ENCODE assay signal across 1 cellular context in genomic region chr2:10278029-10278762, GRCh38.
TF ChIP-seq lines count a peak whose summit lies in the region.

No MANE protein-coding gene starts in this region.

TF ChIP-seq in HepG2, 621 proteins besides CTCF, POLR2A, EP300 and RAD21 (continued from another document and continues in another):
- TF ChIP-seq, protein P1, sequence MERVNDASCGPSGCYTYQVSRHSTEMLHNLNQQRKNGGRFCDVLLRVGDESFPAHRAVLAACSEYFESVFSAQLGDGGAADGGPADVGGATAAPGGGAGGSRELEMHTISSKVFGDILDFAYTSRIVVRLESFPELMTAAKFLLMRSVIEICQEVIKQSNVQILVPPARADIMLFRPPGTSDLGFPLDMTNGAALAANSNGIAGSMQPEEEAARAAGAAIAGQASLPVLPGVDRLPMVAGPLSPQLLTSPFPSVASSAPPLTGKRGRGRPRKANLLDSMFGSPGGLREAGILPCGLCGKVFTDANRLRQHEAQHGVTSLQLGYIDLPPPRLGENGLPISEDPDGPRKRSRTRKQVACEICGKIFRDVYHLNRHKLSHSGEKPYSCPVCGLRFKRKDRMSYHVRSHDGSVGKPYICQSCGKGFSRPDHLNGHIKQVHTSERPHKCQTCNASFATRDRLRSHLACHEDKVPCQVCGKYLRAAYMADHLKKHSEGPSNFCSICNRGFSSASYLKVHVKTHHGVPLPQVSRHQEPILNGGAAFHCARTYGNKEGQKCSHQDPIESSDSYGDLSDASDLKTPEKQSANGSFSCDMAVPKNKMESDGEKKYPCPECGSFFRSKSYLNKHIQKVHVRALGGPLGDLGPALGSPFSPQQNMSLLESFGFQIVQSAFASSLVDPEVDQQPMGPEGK (CRISPR knock-in tag; IDR thresholded peaks at IDR 0.05), result peak; percentile 77
- peak; percentile 93; the same call in 1 of the 2 replicates for TF ChIP-seq SNAPC2 (CRISPR knock-in tag; IDR thresholded peaks at IDR 0.05)
- TF ChIP-seq THAP9 (CRISPR knock-in tag; IDR thresholded peaks at IDR 0.05; ENCODE audit: borderline replicate concordance), result no peak; the same call in 1 of the 2 replicates
- TF ChIP-seq ZNF264 (CRISPR knock-in tag; IDR thresholded peaks at IDR 0.05), result 0 out of 2 replicates have a peak, but pooled peaks have one; percentile 45
- TF ChIP-seq PITX1 (CRISPR knock-in tag; IDR thresholded peaks at IDR 0.05), result peak; percentile 36
- TF ChIP-seq SMAD9 (CRISPR knock-in tag; IDR thresholded peaks at IDR 0.05), result no peak
- no peak for TF ChIP-seq TEAD3 (CRISPR knock-in tag; optimal IDR thresholded peaks at IDR 0.05; ENCODE audit: borderline replicate concordance)
- TF ChIP-seq ZFP1 (CRISPR knock-in tag; IDR thresholded peaks at IDR 0.05), result no peak; the same call in none of the 2 replicates
- no peak for TF ChIP-seq CAMTA2 (CRISPR knock-in tag; IDR thresholded peaks at IDR 0.05; ENCODE audit: borderline replicate concordance)
- peak; percentile 38 for TF ChIP-seq MED8 (CRISPR knock-in tag; IDR thresholded peaks at IDR 0.05; ENCODE audit: insufficient replicate concordance)
- no peak for TF ChIP-seq FIP1L1 (IDR thresholded peaks at IDR 0.05; ENCODE audit: borderline replicate concordance, insufficient read depth, low read depth, low read length)
- no peak; the same call in 1 of the 2 replicates for TF ChIP-seq JUND (CRISPR knock-in tag; IDR thresholded peaks at IDR 0.05)
- TF ChIP-seq KDM2A (CRISPR knock-in tag; IDR thresholded peaks at IDR 0.05; ENCODE audit: borderline replicate concordance, low read depth), result no peak
- no peak for TF ChIP-seq ZNF577 (CRISPR knock-in tag; IDR thresholded peaks at IDR 0.05; ENCODE audit: borderline replicate concordance, low read depth)
- peak; percentile 65 for TF ChIP-seq ZSCAN25 (CRISPR knock-in tag; IDR thresholded peaks at IDR 0.05)
- no peak for TF ChIP-seq MLLT10 (CRISPR knock-in tag; IDR thresholded peaks at IDR 0.05)
- no peak; the same call in 1 of the 2 replicates for TF ChIP-seq KLF12 (CRISPR knock-in tag; IDR thresholded peaks at IDR 0.05; ENCODE audit: borderline replicate concordance)
- TF ChIP-seq KAT8 (CRISPR knock-in tag; IDR thresholded peaks at IDR 0.05), result peak; percentile 74; the same call in 1 of the 2 replicates
- TF ChIP-seq ATM (IDR thresholded peaks at IDR 0.05; ENCODE audit: borderline replicate concordance), result no peak
- no peak for TF ChIP-seq MTF1 (CRISPR knock-in tag; IDR thresholded peaks at IDR 0.05)
- TF ChIP-seq GMEB1 (CRISPR knock-in tag; IDR thresholded peaks at IDR 0.05; ENCODE audit: borderline replicate concordance), result no peak
- TF ChIP-seq, protein P2, sequence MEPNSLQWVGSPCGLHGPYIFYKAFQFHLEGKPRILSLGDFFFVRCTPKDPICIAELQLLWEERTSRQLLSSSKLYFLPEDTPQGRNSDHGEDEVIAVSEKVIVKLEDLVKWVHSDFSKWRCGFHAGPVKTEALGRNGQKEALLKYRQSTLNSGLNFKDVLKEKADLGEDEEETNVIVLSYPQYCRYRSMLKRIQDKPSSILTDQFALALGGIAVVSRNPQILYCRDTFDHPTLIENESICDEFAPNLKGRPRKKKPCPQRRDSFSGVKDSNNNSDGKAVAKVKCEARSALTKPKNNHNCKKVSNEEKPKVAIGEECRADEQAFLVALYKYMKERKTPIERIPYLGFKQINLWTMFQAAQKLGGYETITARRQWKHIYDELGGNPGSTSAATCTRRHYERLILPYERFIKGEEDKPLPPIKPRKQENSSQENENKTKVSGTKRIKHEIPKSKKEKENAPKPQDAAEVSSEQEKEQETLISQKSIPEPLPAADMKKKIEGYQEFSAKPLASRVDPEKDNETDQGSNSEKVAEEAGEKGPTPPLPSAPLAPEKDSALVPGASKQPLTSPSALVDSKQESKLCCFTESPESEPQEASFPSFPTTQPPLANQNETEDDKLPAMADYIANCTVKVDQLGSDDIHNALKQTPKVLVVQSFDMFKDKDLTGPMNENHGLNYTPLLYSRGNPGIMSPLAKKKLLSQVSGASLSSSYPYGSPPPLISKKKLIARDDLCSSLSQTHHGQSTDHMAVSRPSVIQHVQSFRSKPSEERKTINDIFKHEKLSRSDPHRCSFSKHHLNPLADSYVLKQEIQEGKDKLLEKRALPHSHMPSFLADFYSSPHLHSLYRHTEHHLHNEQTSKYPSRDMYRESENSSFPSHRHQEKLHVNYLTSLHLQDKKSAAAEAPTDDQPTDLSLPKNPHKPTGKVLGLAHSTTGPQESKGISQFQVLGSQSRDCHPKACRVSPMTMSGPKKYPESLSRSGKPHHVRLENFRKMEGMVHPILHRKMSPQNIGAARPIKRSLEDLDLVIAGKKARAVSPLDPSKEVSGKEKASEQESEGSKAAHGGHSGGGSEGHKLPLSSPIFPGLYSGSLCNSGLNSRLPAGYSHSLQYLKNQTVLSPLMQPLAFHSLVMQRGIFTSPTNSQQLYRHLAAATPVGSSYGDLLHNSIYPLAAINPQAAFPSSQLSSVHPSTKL (CRISPR knock-in tag; IDR thresholded peaks at IDR 0.05), result peak; percentile 51
- TF ChIP-seq IRX3 (CRISPR knock-in tag; IDR thresholded peaks at IDR 0.05; ENCODE audit: borderline replicate concordance, low read depth), result peak; percentile 36; the same call in 1 of the 2 replicates
- 0 out of 2 replicates have a peak, but pooled peaks have one; percentile 39 for TF ChIP-seq ZBTB2 (CRISPR knock-in tag; IDR thresholded peaks at IDR 0.05; ENCODE audit: low read depth)
- TF ChIP-seq, protein P3, sequence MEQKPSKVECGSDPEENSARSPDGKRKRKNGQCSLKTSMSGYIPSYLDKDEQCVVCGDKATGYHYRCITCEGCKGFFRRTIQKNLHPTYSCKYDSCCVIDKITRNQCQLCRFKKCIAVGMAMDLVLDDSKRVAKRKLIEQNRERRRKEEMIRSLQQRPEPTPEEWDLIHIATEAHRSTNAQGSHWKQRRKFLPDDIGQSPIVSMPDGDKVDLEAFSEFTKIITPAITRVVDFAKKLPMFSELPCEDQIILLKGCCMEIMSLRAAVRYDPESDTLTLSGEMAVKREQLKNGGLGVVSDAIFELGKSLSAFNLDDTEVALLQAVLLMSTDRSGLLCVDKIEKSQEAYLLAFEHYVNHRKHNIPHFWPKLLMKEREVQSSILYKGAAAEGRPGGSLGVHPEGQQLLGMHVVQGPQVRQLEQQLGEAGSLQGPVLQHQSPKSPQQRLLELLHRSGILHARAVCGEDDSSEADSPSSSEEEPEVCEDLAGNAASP (CRISPR knock-in tag; IDR thresholded peaks at IDR 0.05; ENCODE audit: borderline replicate concordance), result no peak
- TF ChIP-seq SRSF4 (IDR thresholded peaks at IDR 0.05; ENCODE audit: low read depth, low read length, poor library complexity, severe bottlenecking), result no peak
- TF ChIP-seq ATRX (CRISPR knock-in tag; IDR thresholded peaks at IDR 0.05; ENCODE audit: borderline replicate concordance), result no peak
- peak; percentile 21; the same call in 1 of the 2 replicates for TF ChIP-seq FLYWCH1 (CRISPR knock-in tag; IDR thresholded peaks at IDR 0.05)
- no peak for TF ChIP-seq TP53 (CRISPR knock-in tag; conservative IDR thresholded peaks at IDR 0.05)
- TF ChIP-seq GPBP1L1 (CRISPR knock-in tag; IDR thresholded peaks at IDR 0.05), result no peak
- no peak for TF ChIP-seq ZFP36L1 (CRISPR knock-in tag; IDR thresholded peaks at IDR 0.05)
- no peak for TF ChIP-seq JARID2 (CRISPR knock-in tag; IDR thresholded peaks at IDR 0.05; ENCODE audit: insufficient replicate concordance)
- no peak for TF ChIP-seq FOXO1 (CRISPR knock-in tag; IDR thresholded peaks at IDR 0.05)
- no peak for TF ChIP-seq RFXANK (CRISPR knock-in tag; IDR thresholded peaks at IDR 0.05)
- no peak for TF ChIP-seq ATF1 (CRISPR knock-in tag; IDR thresholded peaks at IDR 0.05)
- TF ChIP-seq EZH2 (conservative IDR thresholded peaks at IDR 0.05; ENCODE audit: low read depth, low read length), result no peak
- peak; percentile 90; the same call in 1 of the 2 replicates for TF ChIP-seq HES4 (CRISPR knock-in tag; IDR thresholded peaks at IDR 0.05; ENCODE audit: borderline replicate concordance)
- TF ChIP-seq POLR2AphosphoS2 (IDR thresholded peaks at IDR 0.05; ENCODE audit: low read depth, low read length), result no peak
- no peak for TF ChIP-seq SYNCRIP (IDR thresholded peaks at IDR 0.05; ENCODE audit: insufficient read depth, low read depth, low read length)
- TF ChIP-seq SPEN (CRISPR knock-in tag; IDR thresholded peaks at IDR 0.05; ENCODE audit: low read depth), result peak; percentile 85; the same call in 1 of the 2 replicates
- TF ChIP-seq TGIF2 (CRISPR knock-in tag; IDR thresholded peaks at IDR 0.05), result peak; percentile 55; the same call in 1 of the 2 replicates
- peak; percentile 86; the same call in 1 of the 2 replicates for TF ChIP-seq ZNF670 (CRISPR knock-in tag; IDR thresholded peaks at IDR 0.05; ENCODE audit: borderline replicate concordance)
- no peak for TF ChIP-seq GLMP (CRISPR knock-in tag; IDR thresholded peaks at IDR 0.05; ENCODE audit: borderline replicate concordance)
- peak; percentile 88; the same call in 1 of the 2 replicates for TF ChIP-seq ZNF296 (CRISPR knock-in tag; conservative IDR thresholded peaks at IDR 0.05)
- TF ChIP-seq, protein P4, sequence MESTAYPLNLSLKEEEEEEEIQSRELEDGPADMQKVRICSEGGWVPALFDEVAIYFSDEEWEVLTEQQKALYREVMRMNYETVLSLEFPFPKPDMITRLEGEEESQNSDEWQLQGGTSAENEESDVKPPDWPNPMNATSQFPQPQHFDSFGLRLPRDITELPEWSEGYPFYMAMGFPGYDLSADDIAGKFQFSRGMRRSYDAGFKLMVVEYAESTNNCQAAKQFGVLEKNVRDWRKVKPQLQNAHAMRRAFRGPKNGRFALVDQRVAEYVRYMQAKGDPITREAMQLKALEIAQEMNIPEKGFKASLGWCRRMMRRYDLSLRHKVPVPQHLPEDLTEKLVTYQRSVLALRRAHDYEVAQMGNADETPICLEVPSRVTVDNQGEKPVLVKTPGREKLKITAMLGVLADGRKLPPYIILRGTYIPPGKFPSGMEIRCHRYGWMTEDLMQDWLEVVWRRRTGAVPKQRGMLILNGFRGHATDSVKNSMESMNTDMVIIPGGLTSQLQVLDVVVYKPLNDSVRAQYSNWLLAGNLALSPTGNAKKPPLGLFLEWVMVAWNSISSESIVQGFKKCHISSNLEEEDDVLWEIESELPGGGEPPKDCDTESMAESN (CRISPR knock-in tag; conservative IDR thresholded peaks at IDR 0.05), result no peak; the same call in 1 of the 2 replicates
- TF ChIP-seq ZNF615 (CRISPR knock-in tag; IDR thresholded peaks at IDR 0.05; ENCODE audit: borderline replicate concordance), result no peak
- TF ChIP-seq RCOR2 (CRISPR knock-in tag; IDR thresholded peaks at IDR 0.05), result 0 out of 2 replicates have a peak, but pooled peaks have one; percentile 19
- TF ChIP-seq ZNF17 (CRISPR knock-in tag; IDR thresholded peaks at IDR 0.05), result no peak; the same call in 1 of the 2 replicates
- TF ChIP-seq ZKSCAN8 (CRISPR knock-in tag; IDR thresholded peaks at IDR 0.05; ENCODE audit: borderline replicate concordance), result 0 out of 2 replicates have a peak, but pooled peaks have one; percentile 21
